In genomic region chr7:74480861-74481417, GRCh38 we compare ENCODE assay signal across 9 cellular contexts. TPM values are rescaled to one million over a fixed set of nuclear protein-coding genes. Genes with fewer than 3 reads are reported as not detected.
DNase-seq lines count a peak whose midpoint lies in the region; ATAC-seq and TF ChIP-seq lines count a peak whose summit lies in the region.
"Had no signal": no experiment of that assay in that cellular context is flagged by ENCODE, and none has a peak within 500 bp of the region (broad histone marks: within the 10 kb centered on the region; RNA-seq: fewer than 3 reads in every experiment).

No MANE protein-coding gene starts in this region.

- H3K36me3 Mint-ChIP-seq in immature natural killer cell, result peaks cover 0 to 4% (median 0%) of the 10 kb centered on the region in 3 donors
- no peaks in the 10 kb centered on the region for H3K36me3 Mint-ChIP-seq in activated CD4-positive, alpha-beta memory T cell treated with anti-CD3 and anti-CD28 coated beads for 36 hours

- H3K4me3 Mint-ChIP-seq in immature natural killer cell, result peak overlapping the region in 1 of 5 donors; percentile 12
- H3K4me3 Mint-ChIP-seq in activated CD4-positive, alpha-beta memory T cell treated with anti-CD3 and anti-CD28 coated beads for 36 hours, result no peak overlapping the region

- peaks cover 2 to 4% (median 4%) of the 10 kb centered on the region in 3 donors for H3K27me3 Mint-ChIP-seq in immature natural killer cell (ENCODE audit: low read depth in 3 of 3)
- H3K27me3 Mint-ChIP-seq in activated CD4-positive, alpha-beta memory T cell treated with anti-CD3 and anti-CD28 coated beads for 36 hours, result peaks cover 3% of the 10 kb centered on the region

- H3K36me3 ChIP-seq in BLaER1, result 0 out of 2 replicates have a peak, but pooled peaks cover 15% of the 10 kb centered on the region

- POLR2A ChIA-PET in activated CD4-positive, alpha-beta memory T cell treated with anti-CD3 and anti-CD28 coated beads for 36 hours (lab: Charles Lee), result no interaction called here

- TF ChIP-seq CTCF in fibroblast of mammary gland (conservative IDR thresholded peaks at IDR 0.05; ENCODE audit: control insufficient read depth, insufficient read depth, low read depth, low read length), result no peak
- TF ChIP-seq CTCF in omental fat pad (IDR thresholded peaks at IDR 0.05), result no peak

- peak; percentile 16 for ATAC-seq in omental fat pad (ENCODE audit: low FRiP score)
- ATAC-seq: PC-3 had no signal

- no peaks in the 10 kb centered on the region for H3K9me3 Mint-ChIP-seq in immature natural killer cell
- H3K9me3 Mint-ChIP-seq in activated CD4-positive, alpha-beta memory T cell treated with anti-CD3 and anti-CD28 coated beads for 36 hours, result no peaks in the 10 kb centered on the region

- peak overlapping the region; percentile 66 for H3K27ac ChIP-seq in BLaER1

- H3K27ac Mint-ChIP-seq in immature natural killer cell, result no peak overlapping the region
- no peak overlapping the region for H3K27ac Mint-ChIP-seq in activated CD4-positive, alpha-beta memory T cell treated with anti-CD3 and anti-CD28 coated beads for 36 hours

- peaks cover 8 to 9% of the 10 kb centered on the region in 2 donors for H3K4me1 Mint-ChIP-seq in immature natural killer cell
- H3K4me1 Mint-ChIP-seq in activated CD4-positive, alpha-beta memory T cell treated with anti-CD3 and anti-CD28 coated beads for 36 hours (ENCODE audit: low read depth), result no peaks in the 10 kb centered on the region

- H3K9me3 ChIP-seq in BLaER1, result no peaks in the 10 kb centered on the region

- CTCF ChIA-PET in activated CD4-positive, alpha-beta memory T cell treated with anti-CD3 and anti-CD28 coated beads for 36 hours (lab: Charles Lee), result no interaction called here

- DNase-seq in RPMI7951 (ENCODE audit: low read depth) (peak; percentile 83), fibroblast of mammary gland (ENCODE audit: low read depth) (peak; percentile 77), omental fat pad (ENCODE audit: low spot score) (no peak), NCI-H446 (lab: John Stamatoyannopoulos, UW) (no peak), immature natural killer cell (no peak)
- DNase-seq in effector CD4-positive, alpha-beta T cell, result no peak
- no peak for DNase-seq in activated CD4-positive, alpha-beta memory T cell treated with anti-CD3 and anti-CD28 coated beads for 36 hours
- DNase-seq: PC-3 had no signal

- H3K4me2 ChIP-seq in BLaER1, result peak overlapping the region; percentile 93

- intact Hi-C loops in activated CD4-positive, alpha-beta memory T cell treated with anti-CD3 and anti-CD28 coated beads for 36 hours (cut with micrococcal nuclease), result no loop called here

- H3K27me3 ChIP-seq in BLaER1, result no peaks in the 10 kb centered on the region

- H3K4me1 ChIP-seq in BLaER1, result peaks cover 74% of the 10 kb centered on the region

- H3K4me3 ChIP-seq in BLaER1 (peak overlapping the region; percentile 56), fibroblast of mammary gland (ENCODE audit: control insufficient read depth, low read depth, low read length) (peak overlapping the region; percentile 29)

- peaks cover 98% of the 10 kb centered on the region for H4K20me1 ChIP-seq in BLaER1

- H3K9ac ChIP-seq in BLaER1, result peak overlapping the region; percentile 58

RNA-seq across cellular contexts. Expression of gene GTF2IRD1, which starts 27.2 kb away (rescaled TPM):
- 4.8 and 6.4 TPM in 2 replicates for total RNA-seq in RPMI7951 (2014; rRNA removed; shearing (Covaris generic))
- total RNA-seq in omental fat pad, result 10 to 100 TPM in 2 of 4 donors, 1 to 10 TPM in 2; 3.9 to 18.1 (median 11.0) TPM
- polyA plus RNA-seq in immature natural killer cell, result not detected
- 1 to 10 TPM; 4.9 to 6.6 TPM for total RNA-seq in activated CD4-positive, alpha-beta memory T cell treated with anti-CD3 and anti-CD28 coated beads for 36 hours

Comparison
In these comparisons a context has a peak if more than half of its experiments do, and no peak if none do; other contexts are left out.
1. DNase-seq: peak in RPMI7951 (single experiment) and fibroblast of mammary gland (single experiment); none in omental fat pad (single experiment), NCI-H446 (0 of 2), effector CD4-positive, alpha-beta T cell (single experiment), immature natural killer cell (0 of 3) and activated CD4-positive, alpha-beta memory T cell treated with anti-CD3 and anti-CD28 coated beads for 36 hours (single experiment).